ENCODE assay signal across 8 cellular contexts in genomic region chr15:69666441-69666882, GRCh38.
A peak's percentile ranks its signal among the peaks of the same experiment; 100 is the strongest.
DNase-seq lines count a peak whose midpoint lies in the region; ATAC-seq and TF ChIP-seq lines count a peak whose summit lies in the region.

No MANE protein-coding gene starts in this region.

- H3K27ac ChIP-seq in MM.1S (ENCODE audit: low read length) (peak overlapping the region; percentile 88), brain microvascular endothelial cell (no peak overlapping the region), hepatocyte (no peak overlapping the region)

- intact Hi-C loops in sciatic nerve (cut with DNase I) = no loop called here

- peaks cover 29% of the 10 kb centered on the region for H3F3A ChIP-seq in MM.1S (ENCODE audit: insufficient read depth, low read length)

- in situ Hi-C loops in brain microvascular endothelial cell (cut with HindIII; ENCODE audit: low pct_ligation_motif_present, low sequenced_read_pairs) = no loop called here

- TF ChIP-seq CTCF in MM.1S (IDR thresholded peaks at IDR 0.05; ENCODE audit: low read length) (no peak), brain microvascular endothelial cell (IDR thresholded peaks at IDR 0.05; ENCODE audit: low read depth, low read length, missing control alignments) (no peak), hepatocyte (IDR thresholded peaks at IDR 0.05; ENCODE audit: poor library complexity) (no peak)

- no peaks in the 10 kb centered on the region for H3K9me2 ChIP-seq in MM.1S (replicated peaks; ENCODE audit: insufficient read depth, low read length)
- H3K9me2 ChIP-seq in hepatocyte (replicated peaks; ENCODE audit: insufficient read depth) = no peaks in the 10 kb centered on the region

- 90% methylated on average over 10 of the region's 10 CpGs for WGBS in hepatocyte (ENCODE audit: low lambda C conversion rate, missing lambda C conversion rate)

- DNase-seq in MM.1S = no peak
- peak; percentile 37 for DNase-seq in brain microvascular endothelial cell
- no peak for DNase-seq in sciatic nerve (ENCODE audit: low spot score)
- no peak for DNase-seq in hepatocyte (ENCODE audit: low spot score)
- no peak for DNase-seq in iPS-NIHi7 (ENCODE audit: extremely low spot score)

- no peaks in the 10 kb centered on the region for H3K9me3 ChIP-seq in MM.1S (replicated peaks; ENCODE audit: insufficient read depth, low read length)
- no peaks in the 10 kb centered on the region for H3K9me3 ChIP-seq in hepatocyte (ENCODE audit: low read depth)

- peak; percentile 6 for ATAC-seq in GM19351 (IDR thresholded peaks at IDR 0.05; ENCODE audit: unreplicated experiment)
- peak; percentile 33 for ATAC-seq in sciatic nerve
- ATAC-seq in GM18870 (IDR thresholded peaks at IDR 0.05; ENCODE audit: unreplicated experiment) = no peak
- no peak for ATAC-seq in HG02763 (IDR thresholded peaks at IDR 0.05; ENCODE audit: unreplicated experiment)

- no peaks in the 10 kb centered on the region for H3K79me2 ChIP-seq in MM.1S (ENCODE audit: low read length)
- H3K79me2 ChIP-seq in hepatocyte = no peaks in the 10 kb centered on the region

- H4K20me1 ChIP-seq in MM.1S (ENCODE audit: insufficient read depth, low read length) = no peaks in the 10 kb centered on the region
- no peaks in the 10 kb centered on the region for H4K20me1 ChIP-seq in hepatocyte (ENCODE audit: insufficient read depth, poor library complexity, severe bottlenecking)

- H3K36me3 ChIP-seq in MM.1S (replicated peaks; ENCODE audit: insufficient read depth, low read length) = no peaks in the 10 kb centered on the region
- H3K36me3 ChIP-seq in brain microvascular endothelial cell (replicated peaks) = no peaks in the 10 kb centered on the region
- H3K36me3 ChIP-seq in hepatocyte (replicated peaks; ENCODE audit: insufficient read depth, low read depth) = no peaks in the 10 kb centered on the region

- H3K9ac ChIP-seq in MM.1S (ENCODE audit: low read length) = peak overlapping the region; percentile 55; the same call in 1 of the 2 replicates

- H3K4me2 ChIP-seq in MM.1S (ENCODE audit: low read depth, low read length) (peak overlapping the region; percentile 71; the same call in 1 of the 2 replicates), hepatocyte (no peak overlapping the region)

- H3K4me3 ChIP-seq in MM.1S (ENCODE audit: low read length) = 0 out of 2 replicates have a peak overlapping the region, but pooled peaks have one; percentile 13
- no peak overlapping the region for H3K4me3 ChIP-seq in brain microvascular endothelial cell (ENCODE audit: low read depth, low read length)
- H3K4me3 ChIP-seq in hepatocyte = no peak overlapping the region

- H3K4me1 ChIP-seq in MM.1S (ENCODE audit: low read length) (peaks cover 43% of the 10 kb centered on the region), hepatocyte (ENCODE audit: insufficient read depth) (no peaks in the 10 kb centered on the region)

- H2AFZ ChIP-seq in MM.1S (ENCODE audit: low read length) = 0 out of 2 replicates have a peak overlapping the region, but pooled peaks have one; percentile 68
- H2AFZ ChIP-seq in hepatocyte = no peak overlapping the region

- H3K27me3 ChIP-seq in MM.1S (replicated peaks; ENCODE audit: insufficient read depth, low read length) = no peaks in the 10 kb centered on the region
- H3K27me3 ChIP-seq in brain microvascular endothelial cell (replicated peaks) = peaks cover 2% of the 10 kb centered on the region
- peaks cover 3% of the 10 kb centered on the region for H3K27me3 ChIP-seq in hepatocyte

Comparison
In these comparisons a context has a peak if more than half of its experiments do, and no peak if none do; other contexts are left out.
1. ATAC-seq: peak in GM19351 (single experiment) and sciatic nerve (single experiment); none in GM18870 (single experiment) and HG02763 (single experiment).